ENCODE assay signal across 26 cellular contexts in the genomic region with DNA sequence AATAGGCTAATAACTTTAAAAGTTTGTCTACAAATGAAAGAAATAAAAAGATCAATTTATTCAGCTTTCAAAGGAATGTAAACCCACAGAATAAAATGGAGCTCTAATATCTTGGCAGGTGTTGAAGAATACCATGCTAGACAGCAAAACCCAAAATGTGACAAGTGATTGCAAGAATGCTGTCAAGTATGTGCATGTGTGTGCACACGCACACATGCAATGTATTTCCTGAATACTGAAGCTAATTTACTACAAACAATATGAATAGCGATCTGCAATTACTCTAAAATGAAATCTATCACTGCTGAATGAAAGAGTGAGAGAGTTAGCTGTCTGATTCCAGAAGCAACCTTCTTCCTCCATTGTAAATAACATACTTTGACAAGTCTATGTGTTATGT.
DNase-seq lines count a peak whose midpoint lies in the region; ATAC-seq, FAIRE-seq and TF ChIP-seq lines count a peak whose summit lies in the region.
"Had no signal": no experiment of that assay in that cellular context is flagged by ENCODE, and none has a peak within 500 bp of the region (broad histone marks: within the 10 kb centered on the region; RNA-seq: fewer than 3 reads in every experiment).

No MANE protein-coding gene starts in this region.

- no peak overlapping the region for H2AFZ ChIP-seq in neural cell (ENCODE audit: low read depth, low read length)

- no peak overlapping the region for H3K4me3 ChIP-seq in bronchial epithelial cell (ENCODE audit: low read depth, low read length)
- H3K4me3 ChIP-seq in neural cell (ENCODE audit: low read length) = no peak overlapping the region
- peak overlapping the region; percentile 0 for H3K4me3 ChIP-seq in psoas muscle
- H3K4me3 ChIP-seq: BLaER1 treated with 17β-estradiol and CSF1 and Interleukin-3, amounts not matched to agents 10 nM and 100 nM; GM12878 had no signal

- no peak for FAIRE-seq in bronchial epithelial cell (lab: Jason Lieb, UNC)
- FAIRE-seq: A204.1, GM12878, GM12892, GM18507 had no signal

- H3K9ac ChIP-seq in neural cell (ENCODE audit: low read length) = no peak overlapping the region
- H3K9ac ChIP-seq: BLaER1 treated with 17β-estradiol and CSF1 and Interleukin-3, amounts not matched to agents 10 nM and 100 nM had no signal

- no peaks in the 10 kb centered on the region for H3K4me1 ChIP-seq in psoas muscle
- H3K4me1 ChIP-seq: Caco-2 had no signal

- intact Hi-C loops in psoas muscle (cut with DNase I) = no loop called here

- TF ChIP-seq RAD21 in neural cell (conservative IDR thresholded peaks at IDR 0.05) = no peak

- TF ChIP-seq CTCF in bronchial epithelial cell (IDR thresholded peaks at IDR 0.05; ENCODE audit: insufficient read depth, low read length, severe bottlenecking) (no peak), neural cell (IDR thresholded peaks at IDR 0.05; ENCODE audit: poor library complexity, severe bottlenecking) (no peak), psoas muscle (IDR thresholded peaks at IDR 0.05) (no peak)

- H3F3A ChIP-seq in neural cell (ENCODE audit: insufficient read depth, low read length, poor library complexity, severe bottlenecking) = no peaks in the 10 kb centered on the region

- H4K20me1 ChIP-seq in neural cell (ENCODE audit: insufficient read depth) = no peaks in the 10 kb centered on the region
- H4K20me1 ChIP-seq: BLaER1 treated with 17β-estradiol and CSF1 and Interleukin-3, amounts not matched to agents 10 nM and 100 nM had no signal

- no peaks in the 10 kb centered on the region for H3K36me3 ChIP-seq in bronchial epithelial cell (ENCODE audit: control insufficient read depth, insufficient read depth, low read length)
- no peaks in the 10 kb centered on the region for H3K36me3 ChIP-seq in neural cell (ENCODE audit: insufficient read depth, low read length)
- no peaks in the 10 kb centered on the region for H3K36me3 ChIP-seq in psoas muscle (ENCODE audit: insufficient read depth in 1 of 2, low read depth in 1 of 2)
- H3K36me3 ChIP-seq: BLaER1 treated with 17β-estradiol and CSF1 and Interleukin-3, amounts not matched to agents 10 nM and 100 nM had no signal

- 69 to 77% (median 73%) methylated on average over 2 of the region's 2 CpGs for WGBS in psoas muscle, 3 donors

- H3K79me2 ChIP-seq in neural cell (replicated peaks; ENCODE audit: insufficient read depth, low read length) = no peaks in the 10 kb centered on the region

- no peak for ATAC-seq in psoas muscle
- ATAC-seq: CD8-positive, alpha-beta T cell; GM12878 had no signal

- H3K9me3 ChIP-seq in neural cell (ENCODE audit: low read length) (no peaks in the 10 kb centered on the region), psoas muscle (no peaks in the 10 kb centered on the region)
- H3K9me3 ChIP-seq: BLaER1 treated with 17β-estradiol and CSF1 and Interleukin-3, amounts not matched to agents 10 nM and 100 nM; Caco-2 had no signal

- DNase-seq in DMS114 treated with DMSO at 0.1 percent for 48 hours (lab: John Stamatoyannopoulos, UW; ENCODE audit: unreplicated experiment) (peak; percentile 79), bronchial epithelial cell (ENCODE audit: low read depth) (peak; percentile 6), psoas muscle (no peak), AG20443 (ENCODE audit: low spot score) (no peak), HT-29 (ENCODE audit: low spot score) (no peak), dedifferentiated amniotic fluid mesenchymal stem cell (ENCODE audit: extremely low spot score) (no peak)
- DNase-seq: 8988T; ACHN; AML-193; Caco-2; Calu3; CD4-positive, alpha-beta T cell; CD8-positive, alpha-beta T cell; DMS153; DMS53; DMS79; DND-41; EL; GDM1 had no signal

- no peak overlapping the region for H3K27ac ChIP-seq in neural cell (ENCODE audit: low read length)
- no peak overlapping the region for H3K27ac ChIP-seq in psoas muscle
- H3K27ac ChIP-seq: C4-2B had no signal

- peak; percentile 87 for TF ChIP-seq EP300 in neural cell (conservative IDR thresholded peaks at IDR 0.05; ENCODE audit: poor library complexity, severe bottlenecking)

- no peaks in the 10 kb centered on the region for H3K27me3 ChIP-seq in bronchial epithelial cell (ENCODE audit: control insufficient read depth, insufficient read depth, low read length)
- H3K27me3 ChIP-seq in neural cell (ENCODE audit: insufficient read depth, low read depth, low read length) = no peaks in the 10 kb centered on the region
- H3K27me3 ChIP-seq in psoas muscle (ENCODE audit: insufficient read depth in 3 of 3, low read length in 2 of 3) = no peaks in the 10 kb centered on the region
- H3K27me3 ChIP-seq: BLaER1 treated with 17β-estradiol and CSF1 and Interleukin-3, amounts not matched to agents 10 nM and 100 nM had no signal

- no peak overlapping the region for H3K4me2 ChIP-seq in neural cell (ENCODE audit: low read length)
- H3K4me2 ChIP-seq: BLaER1 treated with 17β-estradiol and CSF1 and Interleukin-3, amounts not matched to agents 10 nM and 100 nM had no signal

- H3K9me2 ChIP-seq in neural cell (ENCODE audit: insufficient read depth, low read length) = no peaks in the 10 kb centered on the region

TF ChIP-seq in neural cell, 6 proteins besides CTCF, POLR2A, EP300 and RAD21:
- TF ChIP-seq, protein P1, sequence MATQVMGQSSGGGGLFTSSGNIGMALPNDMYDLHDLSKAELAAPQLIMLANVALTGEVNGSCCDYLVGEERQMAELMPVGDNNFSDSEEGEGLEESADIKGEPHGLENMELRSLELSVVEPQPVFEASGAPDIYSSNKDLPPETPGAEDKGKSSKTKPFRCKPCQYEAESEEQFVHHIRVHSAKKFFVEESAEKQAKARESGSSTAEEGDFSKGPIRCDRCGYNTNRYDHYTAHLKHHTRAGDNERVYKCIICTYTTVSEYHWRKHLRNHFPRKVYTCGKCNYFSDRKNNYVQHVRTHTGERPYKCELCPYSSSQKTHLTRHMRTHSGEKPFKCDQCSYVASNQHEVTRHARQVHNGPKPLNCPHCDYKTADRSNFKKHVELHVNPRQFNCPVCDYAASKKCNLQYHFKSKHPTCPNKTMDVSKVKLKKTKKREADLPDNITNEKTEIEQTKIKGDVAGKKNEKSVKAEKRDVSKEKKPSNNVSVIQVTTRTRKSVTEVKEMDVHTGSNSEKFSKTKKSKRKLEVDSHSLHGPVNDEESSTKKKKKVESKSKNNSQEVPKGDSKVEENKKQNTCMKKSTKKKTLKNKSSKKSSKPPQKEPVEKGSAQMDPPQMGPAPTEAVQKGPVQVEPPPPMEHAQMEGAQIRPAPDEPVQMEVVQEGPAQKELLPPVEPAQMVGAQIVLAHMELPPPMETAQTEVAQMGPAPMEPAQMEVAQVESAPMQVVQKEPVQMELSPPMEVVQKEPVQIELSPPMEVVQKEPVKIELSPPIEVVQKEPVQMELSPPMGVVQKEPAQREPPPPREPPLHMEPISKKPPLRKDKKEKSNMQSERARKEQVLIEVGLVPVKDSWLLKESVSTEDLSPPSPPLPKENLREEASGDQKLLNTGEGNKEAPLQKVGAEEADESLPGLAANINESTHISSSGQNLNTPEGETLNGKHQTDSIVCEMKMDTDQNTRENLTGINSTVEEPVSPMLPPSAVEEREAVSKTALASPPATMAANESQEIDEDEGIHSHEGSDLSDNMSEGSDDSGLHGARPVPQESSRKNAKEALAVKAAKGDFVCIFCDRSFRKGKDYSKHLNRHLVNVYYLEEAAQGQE (IDR thresholded peaks at IDR 0.05; ENCODE audit: borderline replicate concordance) = no peak
- peak; percentile 77 for TF ChIP-seq POLR2AphosphoS5 (IDR thresholded peaks at IDR 0.05)

Comparison
In these comparisons a context has a peak if more than half of its experiments do, and no peak if none do; other contexts are left out.
1. DNase-seq: peak in DMS114 treated with DMSO at 0.1 percent for 48 hours (single experiment) and bronchial epithelial cell (single experiment); none in psoas muscle (0 of 2), AG20443 (single experiment), HT-29 (single experiment) and dedifferentiated amniotic fluid mesenchymal stem cell (single experiment).